In genomic region chr1:56967900-56968832, GRCh38 we compare ENCODE assay signal across 10 cellular contexts. TPM values are rescaled to one million over a fixed set of nuclear protein-coding genes. Genes with fewer than 3 reads are reported as not detected.
DNase-seq lines count a peak whose midpoint lies in the region; ATAC-seq and TF ChIP-seq lines count a peak whose summit lies in the region.
"Had no signal": no experiment of that assay in that cellular context is flagged by ENCODE, and none has a peak within 500 bp of the region (broad histone marks: within the 10 kb centered on the region; RNA-seq: fewer than 3 reads in every experiment).

No MANE protein-coding gene starts in this region.

- H3K36me3 ChIP-seq in GM23248 (ENCODE audit: low read depth) (no peaks in the 10 kb centered on the region), left lung (no peaks in the 10 kb centered on the region)

- no peaks in the 10 kb centered on the region for H3K9me2 ChIP-seq in GM23248 (ENCODE audit: insufficient read depth)

- no peaks in the 10 kb centered on the region for H3F3A ChIP-seq in GM23248 (ENCODE audit: insufficient read depth)

- peak; percentile 86 for TF ChIP-seq CTCF in C4-2B (conservative IDR thresholded peaks at IDR 0.05)
- TF ChIP-seq CTCF in left lung (IDR thresholded peaks at IDR 0.05) = peak; percentile 29 to 43

- H3K36me3 Mint-ChIP-seq in activated naive CD8-positive, alpha-beta T cell treated with anti-CD3 and anti-CD28 coated beads, Interleukin-2, amount 50 U/mL, for 24 hours (ENCODE audit: low read depth) = no peaks in the 10 kb centered on the region

- H3K9me3 ChIP-seq in GM23248 (ENCODE audit: low read depth) = no peaks in the 10 kb centered on the region
- no peaks in the 10 kb centered on the region for H3K9me3 ChIP-seq in left lung

- no peak overlapping the region for H3K9ac ChIP-seq in GM23248
- H3K9ac ChIP-seq: KMS-11 had no signal

- ATAC-seq in activated naive CD8-positive, alpha-beta T cell treated with anti-CD3 and anti-CD28 coated beads, Interleukin-2, amount 50 U/mL, for 24 hours = no peak
- ATAC-seq in left lung = peak; percentile 31
- no peak for ATAC-seq in GM19324 (IDR thresholded peaks at IDR 0.05; ENCODE audit: low FRiP score, unreplicated experiment)

- DNase-seq in GM23248 (peak; percentile 36), left lung (peak in 1 of 2 donors; percentile 58), NCI-H524 (lab: John Stamatoyannopoulos, UW) (no peak), NCI-H187 (lab: John Stamatoyannopoulos, UW) (no peak)
- peak; percentile 23 for DNase-seq in activated naive CD8-positive, alpha-beta T cell treated with anti-CD3 and anti-CD28 coated beads, Interleukin-2, amount 50 U/mL, for 24 hours
- DNase-seq in stimulated activated naive CD4-positive, alpha-beta T cell (lab: John Stamatoyannopoulos, UW) = no peak

- peaks cover 3% of the 10 kb centered on the region for H3K27me3 Mint-ChIP-seq in activated naive CD8-positive, alpha-beta T cell treated with anti-CD3 and anti-CD28 coated beads, Interleukin-2, amount 50 U/mL, for 24 hours

- H3K4me3 ChIP-seq in GM23248 = no peak overlapping the region
- H3K4me3 ChIP-seq in left lung = no peak overlapping the region

- in situ Hi-C loops in GM23248 (cut with MboI) = no loop called here

- H3K27ac ChIP-seq in C4-2B (no peak overlapping the region), GM23248 (no peak overlapping the region), left lung (no peak overlapping the region)
- H3K27ac ChIP-seq: epithelial cell of prostate, KMS-11 had no signal

- H3K4me2 ChIP-seq in GM23248 (ENCODE audit: unreplicated experiment) = no peak overlapping the region
- H3K4me2 ChIP-seq: KMS-11 had no signal

- H4K20me1 ChIP-seq in GM23248 (ENCODE audit: insufficient read depth) = no peaks in the 10 kb centered on the region

- H3K79me2 ChIP-seq in GM23248 (ENCODE audit: insufficient read depth) = no peaks in the 10 kb centered on the region

- 51 to 60% methylated on average over 15 of the region's 15 CpGs for WGBS in GM23248 (ENCODE audit: low coverage in 1 of 2, low lambda C conversion rate in 2 of 2, missing lambda C conversion rate in 2 of 2), 2 experiments

- intact Hi-C loops in left lung (cut with DNase I) = no loop called here

- H2AFZ ChIP-seq in GM23248 = no peak overlapping the region

- H3K9me3 Mint-ChIP-seq in activated naive CD8-positive, alpha-beta T cell treated with anti-CD3 and anti-CD28 coated beads, Interleukin-2, amount 50 U/mL, for 24 hours = peaks cover 9% of the 10 kb centered on the region

- no peak overlapping the region for H3K27ac Mint-ChIP-seq in activated naive CD8-positive, alpha-beta T cell treated with anti-CD3 and anti-CD28 coated beads, Interleukin-2, amount 50 U/mL, for 24 hours

- no peak overlapping the region for H3K4me3 Mint-ChIP-seq in activated naive CD8-positive, alpha-beta T cell treated with anti-CD3 and anti-CD28 coated beads, Interleukin-2, amount 50 U/mL, for 24 hours

- H3K4me1 ChIP-seq in GM23248 (ENCODE audit: insufficient read depth) (no peaks in the 10 kb centered on the region), left lung (no peaks in the 10 kb centered on the region)

- H3K4me1 Mint-ChIP-seq in activated naive CD8-positive, alpha-beta T cell treated with anti-CD3 and anti-CD28 coated beads, Interleukin-2, amount 50 U/mL, for 24 hours = no peaks in the 10 kb centered on the region

- H3K27me3 ChIP-seq in GM23248 (replicated peaks; ENCODE audit: insufficient read depth) = no peaks in the 10 kb centered on the region
- H3K27me3 ChIP-seq in left lung = no peaks in the 10 kb centered on the region

RNA-seq across cellular contexts. Expression of gene C8B, which starts 2.4 kb away (rescaled TPM):
- not detected in 2 replicates for total RNA-seq in GM23248 (2014; rRNA removed; shearing (Covaris generic))
- polyA plus RNA-seq in GM23248 (2016; fragmentation: Nextera tagmentation; extraction: Ambion mirVana) = not detected in 2 replicates
- under 1 TPM; 0.26 to 0.71 TPM for total RNA-seq in left lung

Comparison
In these comparisons a context has a peak if more than half of its experiments do, and no peak if none do; other contexts are left out.
1. DNase-seq: peak in GM23248 (single experiment) and activated naive CD8-positive, alpha-beta T cell treated with anti-CD3 and anti-CD28 coated beads, Interleukin-2, amount 50 U/mL, for 24 hours (single experiment); none in NCI-H524 (0 of 2), stimulated activated naive CD4-positive, alpha-beta T cell (0 of 6) and NCI-H187 (0 of 2).